Comparison of ENCODE assay signal across 28 cellular contexts in genomic region chr1:83490988-83491387, GRCh38.
"Had no signal": no experiment of that assay in that cellular context is flagged by ENCODE, and none has a peak within 500 bp of the region (broad histone marks: within the 10 kb centered on the region; RNA-seq: fewer than 3 reads in every experiment).

No MANE protein-coding gene starts in this region.

- H3K36me3 Mint-ChIP-seq: activated CD8-positive, alpha-beta memory T cell treated with anti-CD3 and anti-CD28 coated beads, Interleukin-2, amount 10 ng/mL, durations not matched to agents 7 days and 5 days; immature natural killer cell; mesothelial cell of epicardium; stimulated activated effector memory CD8-positive, alpha-beta T cell treated with anti-CD3 and anti-CD28 coated beads, Interleukin-12 subunit alpha, Interleukin-12 subunit beta, amount 100 ng/mL, for 72 hours had no signal

- H3K27ac Mint-ChIP-seq: activated CD8-positive, alpha-beta memory T cell treated with anti-CD3 and anti-CD28 coated beads, Interleukin-2, amount 10 ng/mL, durations not matched to agents 7 days and 5 days; activated naive CD4-positive, alpha-beta T cell treated with anti-CD3 and anti-CD28 coated beads, Interleukin-2, amount 50 U/mL, for 24 hours; dendritic cell treated with granulocyte-macrophage colony-stimulating factor and Interleukin-4, amounts not matched to agents 40 ng/mL and 50 ng/mL, for 4 days; immature natural killer cell; mesothelial cell of epicardium; progenitor cell of endocrine pancreas; stimulated activated effector memory CD8-positive, alpha-beta T cell treated with anti-CD3 and anti-CD28 coated beads, Interleukin-12 subunit alpha, Interleukin-12 subunit beta, amount 100 ng/mL, for 72 hours had no signal

- H3K9me3 ChIP-seq: esophagus muscularis mucosa, heart left ventricle, ovary, suprapubic skin, tibial artery, upper lobe of right lung had no signal

- DNase-seq: activated CD4-positive, alpha-beta T cell treated with anti-CD3 and anti-CD28 coated beads, Interleukin-2, amount 50 U/mL, for 48 hours; activated CD8-positive, alpha-beta memory T cell treated with anti-CD3 and anti-CD28 coated beads, Interleukin-2, amount 10 ng/mL, durations not matched to agents 7 days and 5 days; activated gamma-delta T cell; anterior cingulate cortex; foreskin keratinocyte; heart left ventricle; hypothalamus; immature natural killer cell; kidney; left colon; mammary epithelial cell; naive thymus-derived CD4-positive, alpha-beta T cell; ovary; stimulated activated CD4-positive, alpha-beta T cell treated with anti-CD3 and anti-CD28 coated beads, Interleukin-12 subunit alpha, Interleukin-12 subunit beta, amount 100 ng/mL, for 4 hours; stimulated activated CD4-positive, alpha-beta T cell treated with anti-CD3 and anti-CD28 coated beads, Interleukin-4, amount 100 ng/mL, for 24 hours; T-helper 2 cell; tibial artery; upper lobe of right lung had no signal

- H3K27ac ChIP-seq: esophagus muscularis mucosa, foreskin keratinocyte, heart left ventricle, ovary, skin epidermis, suprapubic skin, tibial artery, upper lobe of right lung had no signal

- H3K36me3 ChIP-seq: esophagus muscularis mucosa, heart left ventricle, ovary, suprapubic skin, tibial artery, upper lobe of right lung had no signal

- ATAC-seq: activated CD8-positive, alpha-beta memory T cell treated with anti-CD3 and anti-CD28 coated beads, Interleukin-2, amount 10 ng/mL, durations not matched to agents 7 days and 5 days; foreskin keratinocyte; heart left ventricle; left colon; naive thymus-derived CD4-positive, alpha-beta T cell; sciatic nerve; stimulated activated effector memory CD8-positive, alpha-beta T cell treated with anti-CD3 and anti-CD28 coated beads, Interleukin-12 subunit alpha, Interleukin-12 subunit beta, amount 100 ng/mL, for 72 hours; upper lobe of right lung had no signal

- H3K27me3 ChIP-seq: esophagus muscularis mucosa, foreskin keratinocyte, heart left ventricle, ovary, suprapubic skin, tibial artery, upper lobe of right lung had no signal

- H3K4me1 Mint-ChIP-seq: central memory CD8-positive, alpha-beta T cell; immature natural killer cell; mesothelial cell of epicardium; stimulated activated effector memory CD8-positive, alpha-beta T cell treated with anti-CD3 and anti-CD28 coated beads, Interleukin-12 subunit alpha, Interleukin-12 subunit beta, amount 100 ng/mL, for 72 hours had no signal

- H3K27me3 Mint-ChIP-seq: activated CD8-positive, alpha-beta memory T cell treated with anti-CD3 and anti-CD28 coated beads, Interleukin-2, amount 10 ng/mL, durations not matched to agents 7 days and 5 days; activated naive CD4-positive, alpha-beta T cell treated with anti-CD3 and anti-CD28 coated beads, Interleukin-2, amount 50 U/mL, for 24 hours; central memory CD8-positive, alpha-beta T cell; dendritic cell treated with granulocyte-macrophage colony-stimulating factor and Interleukin-4, amounts not matched to agents 40 ng/mL and 50 ng/mL, for 4 days; naive thymus-derived CD4-positive, alpha-beta T cell; progenitor cell of endocrine pancreas had no signal

- H3K9me3 Mint-ChIP-seq: mesothelial cell of epicardium had no signal

- H3K4me3 ChIP-seq: esophagus muscularis mucosa, heart left ventricle, ovary, skin epidermis, suprapubic skin, tibial artery, upper lobe of right lung had no signal

- H3K4me3 Mint-ChIP-seq: activated CD8-positive, alpha-beta memory T cell treated with anti-CD3 and anti-CD28 coated beads, Interleukin-2, amount 10 ng/mL, durations not matched to agents 7 days and 5 days; activated naive CD4-positive, alpha-beta T cell treated with anti-CD3 and anti-CD28 coated beads, Interleukin-2, amount 50 U/mL, for 24 hours; central memory CD8-positive, alpha-beta T cell; dendritic cell treated with granulocyte-macrophage colony-stimulating factor and Interleukin-4, amounts not matched to agents 40 ng/mL and 50 ng/mL, for 4 days; immature natural killer cell; mesothelial cell of epicardium; naive thymus-derived CD4-positive, alpha-beta T cell; stimulated activated effector memory CD8-positive, alpha-beta T cell treated with anti-CD3 and anti-CD28 coated beads, Interleukin-12 subunit alpha, Interleukin-12 subunit beta, amount 100 ng/mL, for 72 hours had no signal

- H3K4me1 ChIP-seq: foreskin keratinocyte, suprapubic skin, tibial artery, upper lobe of right lung had no signal
